ENCODE assay signal across 8 cellular contexts in the genomic region with DNA sequence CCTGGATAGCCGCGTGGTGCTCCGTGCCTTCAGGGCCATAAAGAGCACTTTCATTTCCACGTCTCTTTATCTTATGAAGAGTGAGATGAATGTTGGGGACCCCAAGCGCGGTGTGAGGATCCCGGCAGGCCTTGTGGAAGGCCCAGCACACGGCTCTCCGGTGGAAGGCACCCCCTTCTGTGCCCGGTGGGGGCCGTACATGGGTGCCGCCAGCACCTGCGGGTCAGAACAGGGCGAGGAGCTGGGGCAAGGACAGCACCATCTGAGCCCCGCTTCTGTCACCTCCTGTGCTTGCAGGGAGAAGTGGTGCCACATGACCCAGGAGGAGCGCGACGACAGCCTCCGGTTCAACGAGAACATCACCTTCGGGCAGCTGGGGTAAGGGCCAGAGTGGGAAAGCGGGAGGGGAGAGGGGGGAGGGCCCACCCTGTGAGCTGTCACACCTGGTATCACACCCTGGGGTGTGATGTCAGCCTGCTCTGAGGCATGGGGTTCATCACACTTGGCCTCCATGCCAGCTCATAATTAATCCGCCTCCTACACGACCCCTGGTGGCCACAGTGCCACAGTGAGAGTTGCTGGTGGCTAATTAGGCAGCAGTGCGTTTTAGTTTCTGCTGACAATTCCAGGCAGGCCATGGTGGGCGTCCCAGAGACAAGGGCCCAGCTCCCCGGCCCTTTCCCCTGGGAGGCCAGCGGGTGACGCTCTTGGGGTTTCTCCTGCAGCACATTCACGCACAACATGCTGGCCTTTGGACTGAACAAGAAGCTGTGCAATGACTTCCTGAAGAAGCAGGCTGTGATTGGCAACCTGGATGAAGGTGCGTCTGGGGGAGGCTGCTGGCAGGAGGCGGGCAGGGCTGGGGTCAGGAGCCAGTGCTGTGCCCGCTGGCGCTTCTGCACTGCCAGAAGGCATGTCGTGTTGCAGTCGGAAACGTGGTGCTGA. TPM values are rescaled to one million over a fixed set of nuclear protein-coding genes. Genes with fewer than 3 reads are reported as not detected.
A peak's percentile ranks its signal among the peaks of the same experiment; 100 is the strongest.
DNase-seq lines count a peak whose midpoint lies in the region; ATAC-seq and TF ChIP-seq lines count a peak whose summit lies in the region.

No MANE protein-coding gene starts in this region.

- H3K9me3 Mint-ChIP-seq in central memory CD8-positive, alpha-beta T cell = no peaks in the 10 kb centered on the region

- DNase-seq in AML-193 (lab: John Stamatoyannopoulos, UW) (peak; percentile 49 to 64), NCI-H1105 treated with DMSO at 0.1 percent for 48 hours (lab: John Stamatoyannopoulos, UW) (peak; percentile 40), left lung (peak; percentile 51 to 81)
- DNase-seq in activated CD4-positive, CD25-positive, alpha-beta regulatory T cell (lab: John Stamatoyannopoulos, UW) = peak; percentile 35 to 63 (median 50)
- peak; percentile 61 to 71 for DNase-seq in central memory CD8-positive, alpha-beta T cell (ENCODE audit: low spot score in 2 of 2)
- DNase-seq in stimulated activated CD4-positive, alpha-beta T cell treated with anti-CD3 and anti-CD28 coated beads, TNF-alpha, amount 100 ng/mL, for 24 hours (ENCODE audit: low read depth in 3 of 3) = peak; percentile 49 to 75 (median 68)

- no peak overlapping the region for H3K4me3 Mint-ChIP-seq in central memory CD8-positive, alpha-beta T cell

- H3K27ac Mint-ChIP-seq in central memory CD8-positive, alpha-beta T cell (ENCODE audit: low read depth) = peak overlapping the region; percentile 38

- H3K36me3 Mint-ChIP-seq in central memory CD8-positive, alpha-beta T cell (ENCODE audit: insufficient read depth) = peaks cover 2% of the 10 kb centered on the region

- H3K4me1 ChIP-seq in left lung = peaks cover 5 to 43% of the 10 kb centered on the region in 2 donors

- ATAC-seq in GM18907 (IDR thresholded peaks at IDR 0.05; ENCODE audit: unreplicated experiment) (peak; percentile 63), left lung (peak; percentile 54), GM21367 (IDR thresholded peaks at IDR 0.05; ENCODE audit: unreplicated experiment) (no peak)
- ATAC-seq in central memory CD8-positive, alpha-beta T cell (replicated peaks; ENCODE audit: extremely low read depth, poor library complexity, severe bottlenecking) = peak; percentile 84

- no peak overlapping the region for H3K4me3 ChIP-seq in left lung

- no peak overlapping the region for H3K27ac ChIP-seq in left lung

- H3K9me3 ChIP-seq in left lung = no peaks in the 10 kb centered on the region

- H3K27me3 ChIP-seq in left lung = peaks cover 0 to 6% of the 10 kb centered on the region in 2 donors

- intact Hi-C loops in left lung (cut with DNase I) = no loop called here

- H3K36me3 ChIP-seq in left lung = peaks cover 0 to 60% of the 10 kb centered on the region in 2 donors

- H3K27me3 Mint-ChIP-seq in central memory CD8-positive, alpha-beta T cell = no peaks in the 10 kb centered on the region

- H3K4me1 Mint-ChIP-seq in central memory CD8-positive, alpha-beta T cell = peaks cover 14% of the 10 kb centered on the region

- peak; percentile 55 to 74 for TF ChIP-seq CTCF in left lung (IDR thresholded peaks at IDR 0.05)

RNA-seq across cellular contexts. Expression of gene CIBAR2, which starts 25.7 kb away (rescaled TPM):
- 1 to 10 TPM in 1 of 2 donors, under 1 TPM in 1; 0.29 to 9.6 TPM for total RNA-seq in left lung

RNA-seq across cellular contexts. Expression of gene KIAA0513, which starts 59.0 kb away (rescaled TPM):
- total RNA-seq in left lung = 10 to 100 TPM; 22.6 to 31.7 TPM
